8 cellular contexts compared by ENCODE assay signal in the genomic region with DNA sequence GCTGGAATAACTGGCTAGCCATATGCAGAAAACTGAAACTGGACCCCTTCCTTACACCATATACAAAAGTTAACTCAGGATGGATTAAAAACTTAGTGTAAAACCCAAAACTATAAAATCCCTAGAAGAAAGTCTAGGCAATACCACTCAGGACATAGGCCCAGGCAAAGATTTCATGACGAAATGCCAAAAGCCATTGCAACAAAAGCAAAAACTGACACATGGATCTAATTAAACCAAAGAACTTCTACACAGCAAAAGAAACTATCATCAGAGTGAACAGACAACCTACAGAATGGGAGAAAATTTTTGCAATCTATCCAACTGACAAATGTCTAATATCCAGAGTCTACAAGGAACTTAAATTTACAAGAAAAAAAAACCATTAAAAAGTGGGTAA.
DNase-seq lines count a peak whose midpoint lies in the region; ATAC-seq, FAIRE-seq and TF ChIP-seq lines count a peak whose summit lies in the region.
"Not testable (repeated sequence)": the region's sequence is repeated elsewhere in the genome, so short reads cannot be mapped to it uniquely, and the experiment has no call there.

No MANE protein-coding gene starts in this region.

- CTCF ChIA-PET in K562 (lab: Yijun Ruan, JAX; ENCODE audit: low intra/inter-chr PET ratio), result not testable (repeated sequence)

- in situ Hi-C loops in K562 (cut with MboI), result not testable (repeated sequence)

- H3K36me3 ChIP-seq in CD4-positive, CD25-positive, alpha-beta regulatory T cell (ENCODE audit: control insufficient read depth, insufficient read depth, low read length); K562 (ENCODE audit: control insufficient read depth, insufficient read depth, low read length): not testable (repeated sequence)

- TF ChIP-seq EP300 in K562 (IDR thresholded peaks at IDR 0.05; ENCODE audit: low read length), result not testable (repeated sequence)

- 100% methylated on average over 1 of the region's 1 CpG for WGBS in K562 (ENCODE audit: insufficient coverage, low coverage, missing lambda C conversion rate)

- H3K4me3 Mint-ChIP-seq in CD4-positive, CD25-positive, alpha-beta regulatory T cell; activated naive CD8-positive, alpha-beta T cell; progenitor cell of endocrine pancreas (ENCODE audit: low read depth): not testable (repeated sequence)

- not testable (repeated sequence) for TF ChIP-seq RAD21 in K562 (CRISPR knock-in tag; conservative IDR thresholded peaks at IDR 0.05 in 1 of 2, IDR thresholded peaks at IDR 0.05 in 1 of 2)

- not testable (repeated sequence) for H3K9me3 ChIP-seq in CD4-positive, CD25-positive, alpha-beta regulatory T cell (ENCODE audit: control insufficient read depth in 2 of 2, low read length in 2 of 2); K562 (replicated peaks; ENCODE audit: control insufficient read depth, insufficient read depth, low read depth, low read length)

- peak overlapping the region; percentile 8 to 44 (median 8) for H3K27ac Mint-ChIP-seq in CD4-positive, CD25-positive, alpha-beta regulatory T cell
- H3K27ac Mint-ChIP-seq in activated naive CD8-positive, alpha-beta T cell, result peak overlapping the region; percentile 5
- peak overlapping the region; percentile 20 for H3K27ac Mint-ChIP-seq in progenitor cell of endocrine pancreas

- not testable (repeated sequence) for H3K36me3 Mint-ChIP-seq in CD4-positive, CD25-positive, alpha-beta regulatory T cell
- H3K36me3 Mint-ChIP-seq in activated naive CD8-positive, alpha-beta T cell, result peaks cover 10% of the 10 kb centered on the region
- H3K36me3 Mint-ChIP-seq in progenitor cell of endocrine pancreas (ENCODE audit: insufficient read depth), result peaks cover 11% of the 10 kb centered on the region

- H3K4me3 ChIP-seq in AG09309 (ENCODE audit: control insufficient read depth, low read depth, low read length); CD4-positive, CD25-positive, alpha-beta regulatory T cell (ENCODE audit: low read depth, low read length); HFF-Myc (replicated peaks; ENCODE audit: low read depth, low read length); K562; fibroblast of the aortic adventitia (ENCODE audit: low read depth, low read length): not testable (repeated sequence)

- not testable (repeated sequence) for TF ChIP-seq POLR2A in K562 (conservative IDR thresholded peaks at IDR 0.05)

- intact Hi-C loops in K562 (cut with micrococcal nuclease), result not testable (repeated sequence)

- H3K27me3 ChIP-seq in CD4-positive, CD25-positive, alpha-beta regulatory T cell (ENCODE audit: control insufficient read depth, insufficient read depth, low read length); K562 (ENCODE audit: control insufficient read depth in 2 of 2, insufficient read depth in 2 of 2, low read length in 2 of 2): not testable (repeated sequence)

- H3K79me2 ChIP-seq in K562 (ENCODE audit: control insufficient read depth, insufficient read depth, low read length), result peaks cover 98% of the 10 kb centered on the region

- DNase-seq in AG09309 (ENCODE audit: low read depth) (peak; percentile 10), HFF-Myc (ENCODE audit: extremely low read depth, low read depth) (peak; percentile 15), fibroblast of gingiva (ENCODE audit: low read depth) (peak; percentile 81), fibroblast of the aortic adventitia (ENCODE audit: low read depth) (peak; percentile 57)
- not testable (repeated sequence) for DNase-seq in CD4-positive, CD25-positive, alpha-beta regulatory T cell; K562 (ENCODE audit: extremely low read depth in 1 of 4, low spot score in 3 of 4); progenitor cell of endocrine pancreas (ENCODE audit: low spot score, unreplicated experiment)

- not testable (repeated sequence) for H3K27me3 Mint-ChIP-seq in CD4-positive, CD25-positive, alpha-beta regulatory T cell; activated naive CD8-positive, alpha-beta T cell; progenitor cell of endocrine pancreas

- POLR2A ChIA-PET in K562 (lab: Yijun Ruan, JAX), result not testable (repeated sequence)

- not testable (repeated sequence) for H3K4me2 ChIP-seq in K562 (ENCODE audit: insufficient read depth, low read length)

- not testable (repeated sequence) for H4K20me1 ChIP-seq in K562 (replicated peaks; ENCODE audit: control insufficient read depth, insufficient read depth, low read length)

- not testable (repeated sequence) for FAIRE-seq in K562 (lab: Jason Lieb, UNC)

- not testable (repeated sequence) for TF ChIP-seq CTCF in AG09309 (IDR thresholded peaks at IDR 0.05; ENCODE audit: control insufficient read depth, insufficient read depth, low read depth, low read length, missing control alignments); HFF-Myc (IDR thresholded peaks at IDR 0.05; ENCODE audit: low read depth, low read length, missing control alignments); K562 (IDR thresholded peaks at IDR 0.05 in 2 of 3, conservative IDR thresholded peaks at IDR 0.05 in 1 of 3; ENCODE audit: insufficient read depth in 2 of 3, low read depth in 1 of 3, low read length in 3 of 3); fibroblast of the aortic adventitia (IDR thresholded peaks at IDR 0.05; ENCODE audit: insufficient read depth, low read length); progenitor cell of endocrine pancreas (IDR thresholded peaks at IDR 0.05; ENCODE audit: unreplicated experiment)

- BruUV-seq in K562 (replicated peaks; lab: Mats Ljungman, UMichigan), result not testable (repeated sequence)

- H3K4me1 ChIP-seq in CD4-positive, CD25-positive, alpha-beta regulatory T cell (ENCODE audit: control insufficient read depth, insufficient read depth, low read length, poor library complexity, severe bottlenecking), result peaks cover 34% of the 10 kb centered on the region
- peaks cover 35 to 58% of the 10 kb centered on the region in 2 experiments for H3K4me1 ChIP-seq in K562 (replicated peaks in 1 of 2; ENCODE audit: control insufficient read depth in 2 of 2, insufficient read depth in 2 of 2, low read length in 2 of 2)

- not testable (repeated sequence) for H3K9me3 Mint-ChIP-seq in CD4-positive, CD25-positive, alpha-beta regulatory T cell; activated naive CD8-positive, alpha-beta T cell (ENCODE audit: low read depth)
- peaks cover 22% of the 10 kb centered on the region for H3K9me3 Mint-ChIP-seq in progenitor cell of endocrine pancreas (ENCODE audit: low read depth)

- H3K4me1 Mint-ChIP-seq in CD4-positive, CD25-positive, alpha-beta regulatory T cell, result peaks cover 56 to 75% (median 72%) of the 10 kb centered on the region in 4 donors
- H3K4me1 Mint-ChIP-seq in activated naive CD8-positive, alpha-beta T cell (ENCODE audit: low read depth), result peaks cover 64% of the 10 kb centered on the region
- H3K4me1 Mint-ChIP-seq in progenitor cell of endocrine pancreas (ENCODE audit: low read depth), result peaks cover 29% of the 10 kb centered on the region

- not testable (repeated sequence) for H3K9ac ChIP-seq in K562 (ENCODE audit: insufficient read depth in 1 of 2, low read depth in 2 of 2, low read length in 2 of 2)

- ATAC-seq in CD4-positive, CD25-positive, alpha-beta regulatory T cell (ENCODE audit: low read depth in 2 of 2); K562: not testable (repeated sequence)

- not testable (repeated sequence) for H2AFZ ChIP-seq in K562 (ENCODE audit: low read depth, low read length)

- H3K9me1 ChIP-seq in K562 (ENCODE audit: control insufficient read depth, insufficient read depth, low read length), result not testable (repeated sequence)

- not testable (repeated sequence) for H3K27ac ChIP-seq in CD4-positive, CD25-positive, alpha-beta regulatory T cell (ENCODE audit: insufficient read depth, low read length, poor library complexity, severe bottlenecking); K562 (ENCODE audit: extremely low read depth, low read depth, low read length)

TF ChIP-seq in K562, 482 proteins besides CTCF, POLR2A, EP300 and RAD21:
- 0 out of 2 replicates have a peak, but pooled peaks have one; percentile 1 for TF ChIP-seq TRIM28 (IDR thresholded peaks at IDR 0.05)
